In genomic region chr12:52496054-52496453, GRCh38 we compare ENCODE assay signal across 1 cellular context.
TF ChIP-seq lines count a peak whose summit lies in the region.

No MANE protein-coding gene starts in this region.

TF ChIP-seq in SK-N-SH, 30 proteins besides CTCF, POLR2A, EP300 and RAD21 (continued from another document):
- TF ChIP-seq ZBTB33 (IDR thresholded peaks at IDR 0.05; ENCODE audit: borderline replicate concordance, low read depth) (no peak), SIN3A (IDR thresholded peaks at IDR 0.05; ENCODE audit: borderline replicate concordance, low read depth, low read length) (no peak), ELF1 (IDR thresholded peaks at IDR 0.05) (no peak)
- TF ChIP-seq, protein P1, sequence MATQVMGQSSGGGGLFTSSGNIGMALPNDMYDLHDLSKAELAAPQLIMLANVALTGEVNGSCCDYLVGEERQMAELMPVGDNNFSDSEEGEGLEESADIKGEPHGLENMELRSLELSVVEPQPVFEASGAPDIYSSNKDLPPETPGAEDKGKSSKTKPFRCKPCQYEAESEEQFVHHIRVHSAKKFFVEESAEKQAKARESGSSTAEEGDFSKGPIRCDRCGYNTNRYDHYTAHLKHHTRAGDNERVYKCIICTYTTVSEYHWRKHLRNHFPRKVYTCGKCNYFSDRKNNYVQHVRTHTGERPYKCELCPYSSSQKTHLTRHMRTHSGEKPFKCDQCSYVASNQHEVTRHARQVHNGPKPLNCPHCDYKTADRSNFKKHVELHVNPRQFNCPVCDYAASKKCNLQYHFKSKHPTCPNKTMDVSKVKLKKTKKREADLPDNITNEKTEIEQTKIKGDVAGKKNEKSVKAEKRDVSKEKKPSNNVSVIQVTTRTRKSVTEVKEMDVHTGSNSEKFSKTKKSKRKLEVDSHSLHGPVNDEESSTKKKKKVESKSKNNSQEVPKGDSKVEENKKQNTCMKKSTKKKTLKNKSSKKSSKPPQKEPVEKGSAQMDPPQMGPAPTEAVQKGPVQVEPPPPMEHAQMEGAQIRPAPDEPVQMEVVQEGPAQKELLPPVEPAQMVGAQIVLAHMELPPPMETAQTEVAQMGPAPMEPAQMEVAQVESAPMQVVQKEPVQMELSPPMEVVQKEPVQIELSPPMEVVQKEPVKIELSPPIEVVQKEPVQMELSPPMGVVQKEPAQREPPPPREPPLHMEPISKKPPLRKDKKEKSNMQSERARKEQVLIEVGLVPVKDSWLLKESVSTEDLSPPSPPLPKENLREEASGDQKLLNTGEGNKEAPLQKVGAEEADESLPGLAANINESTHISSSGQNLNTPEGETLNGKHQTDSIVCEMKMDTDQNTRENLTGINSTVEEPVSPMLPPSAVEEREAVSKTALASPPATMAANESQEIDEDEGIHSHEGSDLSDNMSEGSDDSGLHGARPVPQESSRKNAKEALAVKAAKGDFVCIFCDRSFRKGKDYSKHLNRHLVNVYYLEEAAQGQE (IDR thresholded peaks at IDR 0.05; ENCODE audit: low read depth, low read length): no peak
